In genomic region chr2:104976603-104977120, GRCh38 we compare ENCODE assay signal across 8 cellular contexts.
A peak's percentile ranks its signal among the peaks of the same experiment; 100 is the strongest.
DNase-seq lines count a peak whose midpoint lies in the region; ATAC-seq, FAIRE-seq and TF ChIP-seq lines count a peak whose summit lies in the region.

No MANE protein-coding gene starts in this region.

- H3K9ac ChIP-seq in OCI-LY1 (ENCODE audit: low read length), result peak overlapping the region; percentile 1; the same call in 1 of the 2 replicates

- no peaks in the 10 kb centered on the region for H3K36me3 ChIP-seq in OCI-LY1 (ENCODE audit: insufficient read depth, low read length)

- H3K9me2 ChIP-seq in OCI-LY1 (ENCODE audit: low read depth, low read length), result no peaks in the 10 kb centered on the region

- no peaks in the 10 kb centered on the region for H3K9me3 Mint-ChIP-seq in osteocyte (ENCODE audit: unreplicated experiment)

- peak overlapping the region; percentile 45 for H3K4me2 ChIP-seq in OCI-LY1 (ENCODE audit: low read length)

- ATAC-seq in GM18907 (IDR thresholded peaks at IDR 0.05; ENCODE audit: unreplicated experiment), result peak; percentile 99
- peak; percentile 97 for ATAC-seq in HG02938 (IDR thresholded peaks at IDR 0.05; ENCODE audit: unreplicated experiment)

- H3K9me3 ChIP-seq in OCI-LY1 (ENCODE audit: low read length), result no peaks in the 10 kb centered on the region

- DNase-seq in D721Med (ENCODE audit: insufficient read length, low spot score) (no peak), iPS DF 4.7 (ENCODE audit: extremely low read depth, low spot score) (peak; percentile 44), glomerular visceral epithelial cell (ENCODE audit: extremely low spot score) (no peak), OCI-M2 (lab: John Stamatoyannopoulos, UW; ENCODE audit: unreplicated experiment) (no peak), osteocyte (ENCODE audit: extremely low spot score, unreplicated experiment) (no peak)

- no peak overlapping the region for H3K4me3 Mint-ChIP-seq in osteocyte (ENCODE audit: unreplicated experiment)

- no peak for FAIRE-seq in D721Med (lab: Jason Lieb, UNC)

- H3K27ac Mint-ChIP-seq in osteocyte (ENCODE audit: unreplicated experiment), result no peak overlapping the region

- peak overlapping the region; percentile 76 for H3K27ac ChIP-seq in OCI-LY1 (ENCODE audit: low read depth, low read length, poor library complexity, severe bottlenecking)

- peaks cover 5% of the 10 kb centered on the region; the same call in 1 of the 2 replicates for H3F3A ChIP-seq in OCI-LY1 (ENCODE audit: insufficient read depth, low read length)

- peaks cover 2% of the 10 kb centered on the region for H3K27me3 Mint-ChIP-seq in osteocyte (ENCODE audit: unreplicated experiment)

- no peaks in the 10 kb centered on the region for H3K79me2 ChIP-seq in OCI-LY1 (ENCODE audit: insufficient read depth, low read length)

- H3K27me3 ChIP-seq in OCI-LY1 (ENCODE audit: insufficient read depth, low read length), result no peaks in the 10 kb centered on the region

- no peaks in the 10 kb centered on the region for H4K20me1 ChIP-seq in OCI-LY1 (ENCODE audit: insufficient read depth, low read length)

- H3K4me1 ChIP-seq in OCI-LY1 (ENCODE audit: insufficient read depth, low read length, severe bottlenecking), result peaks cover 23% of the 10 kb centered on the region

- peak overlapping the region; percentile 42 for H3K4me3 ChIP-seq in OCI-LY1 (ENCODE audit: low read depth, low read length, poor library complexity, severe bottlenecking)

- no peaks in the 10 kb centered on the region for H3K4me1 Mint-ChIP-seq in osteocyte (ENCODE audit: unreplicated experiment)

- TF ChIP-seq CTCF in D721Med (IDR thresholded peaks at IDR 0.05; ENCODE audit: insufficient read depth, missing control alignments), result peak; percentile 21
- TF ChIP-seq CTCF in OCI-LY1 (IDR thresholded peaks at IDR 0.05; ENCODE audit: low read length), result peak; percentile 73
- TF ChIP-seq CTCF in osteocyte (IDR thresholded peaks at IDR 0.05), result no peak

- H3K36me3 Mint-ChIP-seq in osteocyte (ENCODE audit: unreplicated experiment), result no peaks in the 10 kb centered on the region

- H2AFZ ChIP-seq in OCI-LY1 (ENCODE audit: low read length), result peak overlapping the region; percentile 4; the same call in 1 of the 2 replicates
